20 cellular contexts compared by ENCODE assay signal in genomic region chr1:214546076-214546475, GRCh38. TPM values are rescaled to one million over a fixed set of nuclear protein-coding genes. Genes with fewer than 3 reads are reported as not detected.
"Had no signal": no experiment of that assay in that cellular context is flagged by ENCODE, and none has a peak within 500 bp of the region (broad histone marks: within the 10 kb centered on the region; RNA-seq: fewer than 3 reads in every experiment).

No MANE protein-coding gene starts in this region.

- H3K4me1 ChIP-seq: prostate gland, right lobe of liver had no signal

- FAIRE-seq: urothelium cell line had no signal

- H3K9me3 Mint-ChIP-seq: activated B cell treated with CpG ODN at 0.5 μM for 24 hours; activated CD8-positive, alpha-beta T cell treated with anti-CD3 and anti-CD28 coated beads for 36 hours; activated T-cell treated with anti-CD3 and anti-CD28 coated beads, Interleukin-2, amount 50 U/mL, for 4 hours; central memory CD8-positive, alpha-beta T cell; natural killer cell; stimulated activated naive CD8-positive, alpha-beta T cell treated with anti-CD3 and anti-CD28 coated beads, Interleukin-15, amount 100 ng/mL, for 72 hours had no signal

- H3K27ac ChIP-seq: prostate gland, right lobe of liver had no signal

- DNase-seq: activated B cell treated with CpG ODN at 0.5 μM for 24 hours; activated CD4-positive, alpha-beta T cell treated with anti-CD3 and anti-CD28 coated beads for 48 hours; activated CD8-positive, alpha-beta T cell treated with anti-CD3 and anti-CD28 coated beads for 36 hours; activated gamma-delta T cell; activated T-cell treated with anti-CD3 and anti-CD28 coated beads, Interleukin-2, amount 50 U/mL, for 4 hours; amniotic stem cell; cortex of kidney; effector memory CD4-positive, alpha-beta T cell; islet precursor cell; left ventricle myocardium superior; mesendoderm; natural killer cell; right lobe of liver; stimulated activated naive CD8-positive, alpha-beta T cell treated with anti-CD3 and anti-CD28 coated beads, Interleukin-15, amount 100 ng/mL, for 72 hours; SW 1271 had no signal

- H3K27me3 ChIP-seq: right lobe of liver had no signal

- H3K4me1 Mint-ChIP-seq: central memory CD8-positive, alpha-beta T cell had no signal

- ATAC-seq: activated CD8-positive, alpha-beta T cell treated with anti-CD3 and anti-CD28 coated beads for 36 hours; activated T-cell treated with anti-CD3 and anti-CD28 coated beads, Interleukin-2, amount 50 U/mL, for 4 hours; left ventricle myocardium superior; natural killer cell; stimulated activated naive CD8-positive, alpha-beta T cell treated with anti-CD3 and anti-CD28 coated beads, Interleukin-15, amount 100 ng/mL, for 72 hours had no signal

- H3K4me3 ChIP-seq: prostate gland, right lobe of liver had no signal

- H3K4me3 Mint-ChIP-seq: activated B cell treated with CpG ODN at 0.5 μM for 24 hours; activated CD8-positive, alpha-beta T cell treated with anti-CD3 and anti-CD28 coated beads for 36 hours; activated naive CD8-positive, alpha-beta T cell; activated T-cell treated with anti-CD3 and anti-CD28 coated beads, Interleukin-2, amount 50 U/mL, for 4 hours; central memory CD8-positive, alpha-beta T cell; natural killer cell; stimulated activated naive CD8-positive, alpha-beta T cell treated with anti-CD3 and anti-CD28 coated beads, Interleukin-15, amount 100 ng/mL, for 72 hours had no signal

- H3K27ac Mint-ChIP-seq: activated B cell treated with CpG ODN at 0.5 μM for 24 hours; activated CD8-positive, alpha-beta T cell treated with anti-CD3 and anti-CD28 coated beads for 36 hours; activated naive CD8-positive, alpha-beta T cell; brain; natural killer cell; stimulated activated naive CD8-positive, alpha-beta T cell treated with anti-CD3 and anti-CD28 coated beads, Interleukin-15, amount 100 ng/mL, for 72 hours had no signal

- H3K9me3 ChIP-seq: prostate gland, right lobe of liver had no signal

- H3K36me3 Mint-ChIP-seq: activated naive CD8-positive, alpha-beta T cell; brain; natural killer cell had no signal

- H3K36me3 ChIP-seq: prostate gland, right lobe of liver had no signal

RNA-seq across cellular contexts. Expression of gene PTPN14, which starts 5.3 kb away (rescaled TPM):
- total RNA-seq: activated B cell treated with CpG ODN at 0.5 μM for 24 hours had no signal
